21 cellular contexts compared by ENCODE assay signal in genomic region chr18:55064073-55064472, GRCh38.
"Had no signal": no experiment of that assay in that cellular context is flagged by ENCODE, and none has a peak within 500 bp of the region (broad histone marks: within the 10 kb centered on the region; RNA-seq: fewer than 3 reads in every experiment).

No MANE protein-coding gene starts in this region.

- H3K27me3 ChIP-seq: esophagus squamous epithelium, neural progenitor cell, right atrium auricular region, sigmoid colon, suprapubic skin, transverse colon, upper lobe of right lung, uterus had no signal

- H3K9me3 Mint-ChIP-seq: nephron, neural progenitor cell had no signal

- H3K4me2 ChIP-seq: neural progenitor cell had no signal

- H3K9ac ChIP-seq: neural progenitor cell had no signal

- H3K4me3 ChIP-seq: coronary artery, esophagus squamous epithelium, lower lobe of right lung, neural progenitor cell, prostate gland, right atrium auricular region, sigmoid colon, suprapubic skin, transverse colon, upper lobe of right lung, uterus had no signal

- H2AFZ ChIP-seq: neural progenitor cell had no signal

- H3K27ac Mint-ChIP-seq: naive thymus-derived CD4-positive, alpha-beta T cell; nephron; neural progenitor cell; stimulated activated naive CD8-positive, alpha-beta T cell treated with anti-CD3 and anti-CD28 coated beads, Interleukin-15, amount 100 ng/mL, for 72 hours had no signal

- ATAC-seq: left ventricle myocardium superior; lower lobe of right lung; stimulated activated naive CD8-positive, alpha-beta T cell treated with anti-CD3 and anti-CD28 coated beads, Interleukin-15, amount 100 ng/mL, for 72 hours; upper lobe of right lung had no signal

- H3K9me3 ChIP-seq: esophagus squamous epithelium, lower lobe of right lung, prostate gland, right atrium auricular region, sigmoid colon, suprapubic skin, transverse colon, upper lobe of right lung, uterus had no signal

- H3K4me3 Mint-ChIP-seq: naive thymus-derived CD4-positive, alpha-beta T cell; nephron; neural progenitor cell; stimulated activated naive CD8-positive, alpha-beta T cell treated with anti-CD3 and anti-CD28 coated beads, Interleukin-15, amount 100 ng/mL, for 72 hours had no signal

- H3K4me1 Mint-ChIP-seq: nephron; neural progenitor cell; stimulated activated naive CD8-positive, alpha-beta T cell treated with anti-CD3 and anti-CD28 coated beads, Interleukin-15, amount 100 ng/mL, for 72 hours had no signal

- H3K27ac ChIP-seq: coronary artery, esophagus squamous epithelium, lower lobe of right lung, neural progenitor cell, prostate gland, right atrium auricular region, sigmoid colon, suprapubic skin, transverse colon, upper lobe of right lung, uterus had no signal

- H3K36me3 ChIP-seq: esophagus squamous epithelium, lower lobe of right lung, neural progenitor cell, prostate gland, right atrium auricular region, sigmoid colon, suprapubic skin, transverse colon, upper lobe of right lung, uterus had no signal

- DNase-seq: dermis blood vessel endothelial cell; effector memory CD4-positive, alpha-beta T cell; erythroblast; esophagus squamous epithelium; left ventricle myocardium superior; lower lobe of right lung; naive thymus-derived CD4-positive, alpha-beta T cell; sigmoid colon; stimulated activated CD4-positive, alpha-beta T cell treated with anti-CD3 and anti-CD28 coated beads, Interleukin-2, amount 100 ng/mL, for 24 hours; stimulated activated CD4-positive, alpha-beta T cell treated with anti-CD3 and anti-CD28 coated beads, Interleukin-4, amount 100 ng/mL, for 24 hours; stimulated activated naive CD4-positive, alpha-beta T cell; stimulated activated naive CD8-positive, alpha-beta T cell treated with anti-CD3 and anti-CD28 coated beads, Interleukin-15, amount 100 ng/mL, for 72 hours; transverse colon; upper lobe of right lung; uterus had no signal

- H3K4me1 ChIP-seq: esophagus squamous epithelium, lower lobe of right lung, neural progenitor cell, prostate gland, right atrium auricular region, sigmoid colon, suprapubic skin, transverse colon, upper lobe of right lung, uterus had no signal

- H3K36me3 Mint-ChIP-seq: naive thymus-derived CD4-positive, alpha-beta T cell; neural progenitor cell had no signal
